ENCODE assay signal across 19 cellular contexts in genomic region chr20:6495907-6496306, GRCh38.
DNase-seq lines count a peak whose midpoint lies in the region; TF ChIP-seq lines count a peak whose summit lies in the region.
"Had no signal": no experiment of that assay in that cellular context is flagged by ENCODE, and none has a peak within 500 bp of the region (broad histone marks: within the 10 kb centered on the region; RNA-seq: fewer than 3 reads in every experiment).

No MANE protein-coding gene starts in this region.

- H3K9me3 ChIP-seq in Caco-2: no peaks in the 10 kb centered on the region
- no peaks in the 10 kb centered on the region for H3K9me3 ChIP-seq in hepatocyte (ENCODE audit: low read depth)
- no peaks in the 10 kb centered on the region for H3K9me3 ChIP-seq in osteoblast (ENCODE audit: low read depth, low read length)
- H3K9me3 ChIP-seq: BE2C, BLaER1 had no signal

- H3K79me2 ChIP-seq in hepatocyte (no peaks in the 10 kb centered on the region), osteoblast (ENCODE audit: insufficient read depth, low read length) (no peaks in the 10 kb centered on the region)

- intact Hi-C loops in Caco-2 (cut with micrococcal nuclease; ENCODE audit: unreplicated experiment): no loop called here

- H4K20me1 ChIP-seq in hepatocyte (ENCODE audit: insufficient read depth, poor library complexity, severe bottlenecking) (no peaks in the 10 kb centered on the region), osteoblast (ENCODE audit: insufficient read depth, low read length) (no peaks in the 10 kb centered on the region)
- H4K20me1 ChIP-seq: BLaER1 had no signal

- peaks cover 32% of the 10 kb centered on the region for H3K4me1 Mint-ChIP-seq in Caco-2 (ENCODE audit: low read depth, unreplicated experiment)
- peaks cover 4% of the 10 kb centered on the region for H3K4me1 Mint-ChIP-seq in osteocyte (ENCODE audit: unreplicated experiment)
- H3K4me1 Mint-ChIP-seq: CD14-positive monocyte; CD4-positive, alpha-beta memory T cell; CD4-positive, CD25-positive, alpha-beta regulatory T cell; CD8-positive, alpha-beta memory T cell had no signal

- no peaks in the 10 kb centered on the region for H3K9me2 ChIP-seq in hepatocyte (replicated peaks; ENCODE audit: insufficient read depth)

- CTCF ChIA-PET in Caco-2 (lab: Charles Lee): no interaction called here

- H3K36me3 ChIP-seq in Caco-2 (ENCODE audit: control insufficient read depth, insufficient read depth, low read length) (peaks cover 2% of the 10 kb centered on the region; the same call in 1 of the 2 replicates), hepatocyte (replicated peaks; ENCODE audit: insufficient read depth, low read depth) (no peaks in the 10 kb centered on the region), osteoblast (ENCODE audit: insufficient read depth, low read length) (no peaks in the 10 kb centered on the region)
- H3K36me3 ChIP-seq: BE2C, BLaER1 had no signal

- H3K27ac Mint-ChIP-seq in Caco-2 (ENCODE audit: unreplicated experiment) (peak overlapping the region; percentile 27), osteocyte (ENCODE audit: unreplicated experiment) (no peak overlapping the region)
- H3K27ac Mint-ChIP-seq: CD14-positive monocyte; CD4-positive, alpha-beta memory T cell; CD4-positive, CD25-positive, alpha-beta regulatory T cell; CD8-positive, alpha-beta memory T cell had no signal

- H3K27me3 ChIP-seq in Caco-2 (replicated peaks; ENCODE audit: control insufficient read depth, insufficient read depth, low read length): no peaks in the 10 kb centered on the region
- no peaks in the 10 kb centered on the region for H3K27me3 ChIP-seq in hepatocyte
- no peaks in the 10 kb centered on the region for H3K27me3 ChIP-seq in osteoblast (ENCODE audit: insufficient read depth, low read length)
- H3K27me3 ChIP-seq: BE2C, BLaER1 had no signal

- H3K4me2 ChIP-seq in hepatocyte (no peak overlapping the region), osteoblast (ENCODE audit: insufficient read depth, low read length) (no peak overlapping the region)
- H3K4me2 ChIP-seq: BLaER1 had no signal

- H3K4me3 ChIP-seq in Caco-2 (ENCODE audit: low read depth, low read length): no peak overlapping the region
- no peak overlapping the region for H3K4me3 ChIP-seq in hepatocyte
- no peak overlapping the region for H3K4me3 ChIP-seq in osteoblast (ENCODE audit: insufficient read depth, low read length)
- H3K4me3 ChIP-seq: BLaER1 had no signal

- WGBS in hepatocyte (ENCODE audit: low lambda C conversion rate, missing lambda C conversion rate): 58% methylated on average over 1 of the region's 1 CpG

- peak overlapping the region; percentile 64 for H3K27ac ChIP-seq in hepatocyte
- H3K27ac ChIP-seq in osteoblast (ENCODE audit: low read depth, low read length): no peak overlapping the region
- H3K27ac ChIP-seq: BLaER1 had no signal

- H3K4me1 ChIP-seq in Caco-2 (peaks cover 27% of the 10 kb centered on the region), hepatocyte (ENCODE audit: insufficient read depth) (peaks cover 10% of the 10 kb centered on the region), osteoblast (ENCODE audit: insufficient read depth, low read length) (no peaks in the 10 kb centered on the region)
- H3K4me1 ChIP-seq: BE2C, BLaER1 had no signal

- H2AFZ ChIP-seq in hepatocyte: no peak overlapping the region
- H2AFZ ChIP-seq in osteoblast (ENCODE audit: low read length): no peak overlapping the region

- H3K9me3 Mint-ChIP-seq in Caco-2 (ENCODE audit: unreplicated experiment) (peaks cover 25% of the 10 kb centered on the region), osteocyte (ENCODE audit: unreplicated experiment) (no peaks in the 10 kb centered on the region)

- H3K36me3 Mint-ChIP-seq in Caco-2 (ENCODE audit: insufficient read depth, unreplicated experiment) (peaks cover 4% of the 10 kb centered on the region), osteocyte (ENCODE audit: unreplicated experiment) (no peaks in the 10 kb centered on the region)
- H3K36me3 Mint-ChIP-seq: CD14-positive monocyte; CD4-positive, alpha-beta memory T cell; CD4-positive, CD25-positive, alpha-beta regulatory T cell; CD8-positive, alpha-beta memory T cell had no signal

- no peaks in the 10 kb centered on the region for H3K27me3 Mint-ChIP-seq in Caco-2 (ENCODE audit: insufficient read depth, unreplicated experiment)
- peaks cover 13% of the 10 kb centered on the region for H3K27me3 Mint-ChIP-seq in osteocyte (ENCODE audit: unreplicated experiment)
- H3K27me3 Mint-ChIP-seq: CD4-positive, alpha-beta memory T cell; CD4-positive, CD25-positive, alpha-beta regulatory T cell; CD8-positive, alpha-beta memory T cell had no signal

- BruUV-seq in Caco-2 (replicated peaks; lab: Mats Ljungman, UMichigan): no TSS peak

- POLR2A ChIA-PET in Caco-2 (lab: Charles Lee): no interaction called here

- no peak for DNase-seq in Caco-2
- no peak for DNase-seq in hepatocyte (ENCODE audit: low spot score)
- peak; percentile 63 for DNase-seq in osteoblast (ENCODE audit: insufficient read length, low spot score, missing footprints)
- no peak for DNase-seq in GOT3 (lab: John Stamatoyannopoulos, UW)
- no peak for DNase-seq in osteocyte (ENCODE audit: extremely low spot score, unreplicated experiment)
- DNase-seq in activated effector memory CD4-positive, alpha-beta T cell treated with Interleukin-2 at 50 U/mL for 16 hours: no peak
- DNase-seq: 8988T; ACHN; BE2C; C1 segment of cervical spinal cord; Calu3; CD4-positive, alpha-beta memory T cell; CD4-positive, CD25-positive, alpha-beta regulatory T cell; CD8-positive, alpha-beta memory T cell; COR-L47; DMS79 treated with DMSO at 0.1 percent for 48 hours; GF-D8 had no signal

- TF ChIP-seq CTCF in Caco-2 (IDR thresholded peaks at IDR 0.05; ENCODE audit: insufficient read depth in 1 of 2, low read depth in 1 of 2, low read length in 1 of 2, severe bottlenecking in 1 of 2, unreplicated experiment in 1 of 2) (no peak), hepatocyte (IDR thresholded peaks at IDR 0.05; ENCODE audit: poor library complexity) (no peak), osteoblast (IDR thresholded peaks at IDR 0.05; ENCODE audit: extremely low read depth, low read depth, low read length) (no peak), osteocyte (IDR thresholded peaks at IDR 0.05) (no peak)

- no peak overlapping the region for H3K4me3 Mint-ChIP-seq in Caco-2 (ENCODE audit: unreplicated experiment)
- no peak overlapping the region for H3K4me3 Mint-ChIP-seq in osteocyte (ENCODE audit: unreplicated experiment)
- H3K4me3 Mint-ChIP-seq: CD14-positive monocyte; CD4-positive, alpha-beta memory T cell; CD4-positive, CD25-positive, alpha-beta regulatory T cell; CD8-positive, alpha-beta memory T cell had no signal
